Comparison of ENCODE assay signal across 8 cellular contexts in genomic region chr15:72231066-72231846, GRCh38. TPM values are rescaled to one million over a fixed set of nuclear protein-coding genes. Genes with fewer than 3 reads are reported as not detected.
DNase-seq lines count a peak whose midpoint lies in the region; ATAC-seq and TF ChIP-seq lines count a peak whose summit lies in the region.

Gene PKM (minus strand): TSS chr15:72231190. CDS start chr15:72219097, 12,093 bp downstream.

- no peaks in the 10 kb centered on the region for H3K36me3 ChIP-seq in GM06990 (ENCODE audit: control insufficient read depth, insufficient read depth, low read length)

- peak within 1 kb of the TSS; percentile 98 for H3K27ac Mint-ChIP-seq in activated naive CD8-positive, alpha-beta T cell

- H3K27me3 Mint-ChIP-seq in activated naive CD8-positive, alpha-beta T cell = no peaks in the 10 kb centered on the region

- peak within 1 kb of the TSS; percentile 99 for H3K4me3 Mint-ChIP-seq in activated naive CD8-positive, alpha-beta T cell

- ATAC-seq in HG02610 (IDR thresholded peaks at IDR 0.05; ENCODE audit: unreplicated experiment) = peak; percentile 30
- peak; percentile 72 for ATAC-seq in omental fat pad (ENCODE audit: low FRiP score)

- peak within 1 kb of the TSS; percentile 89 for H3K27ac ChIP-seq in temporal lobe (ENCODE audit: low read depth, low read length)

- no peaks in the 10 kb centered on the region for H3K9me3 Mint-ChIP-seq in activated naive CD8-positive, alpha-beta T cell (ENCODE audit: low read depth)

- TF ChIP-seq CTCF in GM06990 (IDR thresholded peaks at IDR 0.05; ENCODE audit: insufficient read depth, low read length, poor library complexity, severe bottlenecking) (no peak), omental fat pad (IDR thresholded peaks at IDR 0.05) (no peak)

- peaks cover 12% of the 10 kb centered on the region for H3K36me3 Mint-ChIP-seq in activated naive CD8-positive, alpha-beta T cell

- H3K4me1 Mint-ChIP-seq in activated naive CD8-positive, alpha-beta T cell (ENCODE audit: low read depth) = peaks cover 34% of the 10 kb centered on the region

- H3K27me3 ChIP-seq in GM06990 (replicated peaks; ENCODE audit: control insufficient read depth, insufficient read depth, low read length) = no peaks in the 10 kb centered on the region

- peak; percentile 100 for DNase-seq in GM06990 (ENCODE audit: extremely low read depth, insufficient read length)
- DNase-seq in NCI-H1105 treated with DMSO at 0.1 percent for 48 hours (lab: John Stamatoyannopoulos, UW) = peak; percentile 99
- DNase-seq in SKM-1 treated with dmso at 0.1 percent for 144 hours (lab: John Stamatoyannopoulos, UW; ENCODE audit: unreplicated experiment) = peak; percentile 93
- peak; percentile 98 for DNase-seq in glomerular visceral epithelial cell (ENCODE audit: extremely low spot score)
- peak; percentile 86 for DNase-seq in omental fat pad (ENCODE audit: low spot score)

- H3K4me3 ChIP-seq in GM06990 (replicated peaks; ENCODE audit: low read depth, low read length) = peak within 1 kb of the TSS; percentile 76

RNA-seq across cellular contexts. Expression of gene PKM, which starts in this region (rescaled TPM):
- total RNA-seq in omental fat pad (100 to 1,000 TPM; 200 to 534 (median 205) TPM), temporal lobe (253 TPM)

Comparison
In these comparisons a context has a peak if more than half of its experiments do, and no peak if none do; other contexts are left out.
1. Peak in every context shown above with its lines: DNase-seq, ATAC-seq, H3K4me3 ChIP-seq and H3K27ac ChIP-seq.